In genomic region chr2:230924470-230925341, GRCh38 we compare ENCODE assay signal across 8 cellular contexts. TPM values are rescaled to one million over a fixed set of nuclear protein-coding genes. Genes with fewer than 3 reads are reported as not detected.
DNase-seq lines count a peak whose midpoint lies in the region; ATAC-seq, FAIRE-seq and TF ChIP-seq lines count a peak whose summit lies in the region.

Gene GPR55 (minus strand): TSS chr2:230925242. CDS start chr2:230910962, 14,280 bp downstream.

- H3K9me1 ChIP-seq in keratinocyte (ENCODE audit: control insufficient read depth, extremely low read depth, insufficient read depth, low read length) = no peaks in the 10 kb centered on the region

- peak within 1 kb of the TSS; percentile 67 for H3K4me3 ChIP-seq in GM12864 (ENCODE audit: low read depth, low read length)
- H3K4me3 ChIP-seq in Loucy (ENCODE audit: low read length, poor library complexity, severe bottlenecking) = no peak within 1 kb of the TSS
- no peak within 1 kb of the TSS for H3K4me3 ChIP-seq in keratinocyte (ENCODE audit: control insufficient read depth in 2 of 3, extremely low read depth in 1 of 3, insufficient read depth in 2 of 3, low read depth in 1 of 3, low read length in 3 of 3)
- H3K4me3 ChIP-seq in esophagus muscularis mucosa = peak within 1 kb of the TSS in 1 of 4 donors; percentile 28

- DNase-seq in GM12864 (ENCODE audit: low read depth) (no peak), activated T-cell treated with anti-CD3 and anti-CD28 coated beads for 24 hours (ENCODE audit: low read depth) (peak; percentile 74), keratinocyte (ENCODE audit: low read depth, low spot score) (no peak), NCI-H2107 (lab: John Stamatoyannopoulos, UW) (no peak), esophagus muscularis mucosa (ENCODE audit: extremely low spot score) (no peak)
- DNase-seq in stimulated activated naive CD4-positive, alpha-beta T cell (lab: John Stamatoyannopoulos, UW) = peak in 4 of 6 experiments; percentile 18 to 34 (median 24)

- no peak for TF ChIP-seq EP300 in esophagus muscularis mucosa (IDR thresholded peaks at IDR 0.05)

- H3K4me2 ChIP-seq in Loucy (ENCODE audit: low read depth, low read length, poor library complexity, severe bottlenecking) = no peak within 1 kb of the TSS
- H3K4me2 ChIP-seq in keratinocyte (ENCODE audit: control insufficient read depth, extremely low read depth, insufficient read depth, low read depth, low read length) = peak within 1 kb of the TSS; percentile 32

- no peaks in the 10 kb centered on the region; the same call in 1 of the 2 replicates for H3F3A ChIP-seq in Loucy (ENCODE audit: low read depth)

- 58% methylated on average over 7 of the region's 26 CpGs for WGBS in esophagus muscularis mucosa

- TF ChIP-seq POLR2A in esophagus muscularis mucosa (IDR thresholded peaks at IDR 0.05; ENCODE audit: low read depth) = no peak

- H4K20me1 ChIP-seq in Loucy (ENCODE audit: insufficient read depth, low read length, poor library complexity, severe bottlenecking) (no peaks in the 10 kb centered on the region), keratinocyte (ENCODE audit: control insufficient read depth, extremely low read depth, insufficient read depth, low read length) (no peaks in the 10 kb centered on the region)

- FAIRE-seq in keratinocyte (lab: Jason Lieb, UNC) = no peak

- peak; percentile 82 for TF ChIP-seq CTCF in GM12864 (IDR thresholded peaks at IDR 0.05; ENCODE audit: low read depth, low read length, missing control alignments)
- peak; percentile 50 for TF ChIP-seq CTCF in Loucy (conservative IDR thresholded peaks at IDR 0.05; ENCODE audit: low read length)
- TF ChIP-seq CTCF in keratinocyte (optimal IDR thresholded peaks at IDR 0.05 in 1 of 3, IDR thresholded peaks at IDR 0.05 in 1 of 3, conservative IDR thresholded peaks at IDR 0.05 in 1 of 3; ENCODE audit: extremely low read depth in 1 of 3, insufficient read depth in 2 of 3, low read length in 3 of 3) = peak; percentile 15 to 40 (median 30)
- no peak for TF ChIP-seq CTCF in esophagus muscularis mucosa (IDR thresholded peaks at IDR 0.05)

- no peaks in the 10 kb centered on the region for H3K9me2 ChIP-seq in Loucy (replicated peaks; ENCODE audit: low read depth, low read length)

- H3K27me3 ChIP-seq in Loucy (ENCODE audit: insufficient read depth, low read length, poor library complexity, severe bottlenecking) = no peaks in the 10 kb centered on the region
- H3K27me3 ChIP-seq in keratinocyte (ENCODE audit: control insufficient read depth, extremely low read depth, insufficient read depth, low read length) = peaks cover under 1% of the 10 kb centered on the region
- H3K27me3 ChIP-seq in esophagus muscularis mucosa = peaks cover 0 to 10% (median 0%) of the 10 kb centered on the region in 4 donors

- H3K9me3 ChIP-seq in Loucy (ENCODE audit: insufficient read depth, low read depth, low read length) (no peaks in the 10 kb centered on the region), keratinocyte (ENCODE audit: control insufficient read depth, low read depth, low read length) (no peaks in the 10 kb centered on the region), esophagus muscularis mucosa (no peaks in the 10 kb centered on the region)

- H3K79me2 ChIP-seq in Loucy (ENCODE audit: insufficient read depth, low read length) (no peaks in the 10 kb centered on the region), keratinocyte (ENCODE audit: control insufficient read depth, insufficient read depth, low read length) (no peaks in the 10 kb centered on the region)

- H3K36me3 ChIP-seq in Loucy (ENCODE audit: insufficient read depth, low read length) = no peaks in the 10 kb centered on the region
- no peaks in the 10 kb centered on the region for H3K36me3 ChIP-seq in keratinocyte (ENCODE audit: control insufficient read depth in 2 of 2, extremely low read depth in 1 of 2, insufficient read depth in 2 of 2, low read length in 2 of 2)
- H3K36me3 ChIP-seq in esophagus muscularis mucosa = no peaks in the 10 kb centered on the region

- ATAC-seq in GM21529 (IDR thresholded peaks at IDR 0.05; ENCODE audit: unreplicated experiment) = peak; percentile 44

- intact Hi-C loops in esophagus muscularis mucosa (cut with DNase I) = no loop called here

- H3K27ac ChIP-seq in keratinocyte (ENCODE audit: control insufficient read depth, insufficient read depth, low read length) (no peak within 1 kb of the TSS), esophagus muscularis mucosa (replicated peaks in 1 of 4) (no peak within 1 kb of the TSS)

- dilution Hi-C loops in keratinocyte (cut with MboI; ENCODE audit: extremely low pct_ligation_motif_present, low sequenced_read_pairs) = no loop called here

- H2AFZ ChIP-seq in Loucy (ENCODE audit: low read length) (no peak within 1 kb of the TSS; the same call in 1 of the 2 replicates), keratinocyte (ENCODE audit: control insufficient read depth, low read length) (no peak within 1 kb of the TSS)

- H3K9ac ChIP-seq in Loucy (ENCODE audit: low read depth, low read length, poor library complexity, severe bottlenecking) = no peak within 1 kb of the TSS
- H3K9ac ChIP-seq in keratinocyte (ENCODE audit: control insufficient read depth, extremely low read depth, insufficient read depth, low read length) = no peak within 1 kb of the TSS

- H3K4me1 ChIP-seq in Loucy (ENCODE audit: insufficient read depth, low read length, poor library complexity, severe bottlenecking) (peaks cover 13% of the 10 kb centered on the region), keratinocyte (ENCODE audit: control insufficient read depth, extremely low read depth, insufficient read depth, low read length) (peaks cover 5% of the 10 kb centered on the region), esophagus muscularis mucosa (no peaks in the 10 kb centered on the region)

RNA-seq across cellular contexts. Expression of gene GPR55, which starts in this region (rescaled TPM):
- polyA plus RNA-seq in keratinocyte = not detected in 3 replicates
- not detected for polyA plus RNA-seq in keratinocyte (2011; ENCODE audit: low read depth)
- not detected in 2 replicates for polyA plus RNA-seq in keratinocyte (2011; cell fraction: cytosol; rRNA removed)
- not detected in 2 replicates for polyA plus RNA-seq in keratinocyte (2011; cell fraction: nucleus; rRNA removed)
- polyA plus RNA-seq in keratinocyte (2012; ENCODE audit: low replicate concordance) = not detected in 2 replicates
- polyA minus RNA-seq in keratinocyte = 2.1 TPM in 1 of 3 replicates, not detected in the others
- not detected for polyA minus RNA-seq in keratinocyte (2011; cell fraction: cytosol; rRNA and poly(A)+ RNA removed)
- polyA minus RNA-seq in keratinocyte (2011; cell fraction: nucleus; rRNA and poly(A)+ RNA removed) = not detected in 2 replicates
- total RNA-seq in esophagus muscularis mucosa = under 1 TPM in 2 of 4 donors, not detected in 2; 0.29 to 0.42 TPM

Comparison
In these comparisons a context has a peak if more than half of its experiments do, and no peak if none do; other contexts are left out.
1. DNase-seq: peak in activated T-cell treated with anti-CD3 and anti-CD28 coated beads for 24 hours (single experiment) and stimulated activated naive CD4-positive, alpha-beta T cell (4 of 6); none in GM12864 (single experiment), keratinocyte (single experiment), NCI-H2107 (single experiment) and esophagus muscularis mucosa (single experiment).
2. CTCF ChIP-seq: peak in GM12864 (single experiment), Loucy (single experiment) and keratinocyte (3 of 3); none in esophagus muscularis mucosa (0 of 3).